31 cellular contexts compared by ENCODE assay signal in genomic region chr3:3726549-3726948, GRCh38.
"Had no signal": no experiment of that assay in that cellular context is flagged by ENCODE, and none has a peak within 500 bp of the region (broad histone marks: within the 10 kb centered on the region; RNA-seq: fewer than 3 reads in every experiment).

No MANE protein-coding gene starts in this region.

- DNase-seq: activated CD4-positive, alpha-beta memory T cell treated with anti-CD3 and anti-CD28 coated beads, Interleukin-2, amount 10 ng/mL, durations not matched to agents 7 days and 5 days; activated CD4-positive, alpha-beta T cell treated with anti-CD3 and anti-CD28 coated beads for 1 hour; activated CD4-positive, alpha-beta T cell treated with anti-CD3 and anti-CD28 coated beads for 4 hours; activated CD4-positive, alpha-beta T cell treated with anti-CD3 and anti-CD28 coated beads, Interleukin-2, amount 10 ng/mL, durations not matched to agents 7 days and 5 days; activated CD4-positive, alpha-beta T cell treated with anti-CD3 and anti-CD28 coated beads, Interleukin-2, amount 50 U/mL, for 4 hours; activated CD8-positive, alpha-beta memory T cell treated with anti-CD3 and anti-CD28 coated beads, Interleukin-2, amount 50 U/mL, for 48 hours; activated gamma-delta T cell; activated naive CD4-positive, alpha-beta T cell treated with anti-CD3 and anti-CD28 coated beads, Interleukin-2, amount 10 ng/mL, durations not matched to agents 7 days and 5 days; activated naive CD8-positive, alpha-beta T cell treated with anti-CD3 and anti-CD28 coated beads, Interleukin-2, amount 10 ng/mL, durations not matched to agents 7 days and 5 days; activated T-cell treated with anti-CD3 and anti-CD28 coated beads for 4 hours; activated T-cell treated with anti-CD3 and anti-CD28 coated beads, Interleukin-2, amount 50 U/mL, for 24 hours; activated T-cell treated with anti-CD3 and anti-CD28 coated beads, Interleukin-2, amount 50 U/mL, for 72 hours; central memory CD4-positive, alpha-beta T cell; cerebellar nuclear complex; colonic mucosa; dorsolateral prefrontal cortex; effector CD8-positive, alpha-beta T cell; foreskin fibroblast; head of caudate nucleus; T-helper 1 cell; T-helper 17 cell; T1000 had no signal

- H3K9me3 Mint-ChIP-seq: activated CD4-positive, alpha-beta memory T cell treated with anti-CD3 and anti-CD28 coated beads, Interleukin-2, amount 10 ng/mL, durations not matched to agents 7 days and 5 days; activated CD4-positive, alpha-beta T cell treated with anti-CD3 and anti-CD28 coated beads, Interleukin-2, amount 10 ng/mL, durations not matched to agents 7 days and 5 days; activated naive CD4-positive, alpha-beta T cell treated with anti-CD3 and anti-CD28 coated beads, Interleukin-2, amount 10 ng/mL, durations not matched to agents 7 days and 5 days; activated naive CD4-positive, alpha-beta T cell treated with anti-CD3 and anti-CD28 coated beads, Interleukin-2, amount 50 U/mL, for 72 hours; activated T-cell treated with anti-CD3 and anti-CD28 coated beads, Interleukin-2, amount 50 U/mL, for 24 hours; activated T-cell treated with anti-CD3 and anti-CD28 coated beads, Interleukin-2, amount 50 U/mL, for 72 hours; dendritic cell treated with granulocyte-macrophage colony-stimulating factor and Interleukin-4, amounts not matched to agents 40 ng/mL and 50 ng/mL, for 4 days; T-helper 2 cell treated with Interferon-gamma antibody and Interleukin-4, amounts not matched to agents 5 μg/mL and 100 μg/mL, for 36 hours had no signal

- H3K4me3 Mint-ChIP-seq: activated CD4-positive, alpha-beta memory T cell treated with anti-CD3 and anti-CD28 coated beads, Interleukin-2, amount 10 ng/mL, durations not matched to agents 7 days and 5 days; activated CD4-positive, alpha-beta T cell treated with anti-CD3 and anti-CD28 coated beads, Interleukin-2, amount 10 ng/mL, durations not matched to agents 7 days and 5 days; activated naive CD4-positive, alpha-beta T cell treated with anti-CD3 and anti-CD28 coated beads, Interleukin-2, amount 10 ng/mL, durations not matched to agents 7 days and 5 days; activated naive CD8-positive, alpha-beta T cell treated with anti-CD3 and anti-CD28 coated beads, Interleukin-2, amount 10 ng/mL, durations not matched to agents 7 days and 5 days; activated T-cell treated with anti-CD3 and anti-CD28 coated beads, Interleukin-2, amount 50 U/mL, for 24 hours; activated T-cell treated with anti-CD3 and anti-CD28 coated beads, Interleukin-2, amount 50 U/mL, for 72 hours; brain; dendritic cell treated with granulocyte-macrophage colony-stimulating factor and Interleukin-4, amounts not matched to agents 40 ng/mL and 50 ng/mL, for 4 days; T-helper 17 cell; T-helper 2 cell treated with Interferon-gamma antibody and Interleukin-4, amounts not matched to agents 5 μg/mL and 100 μg/mL, for 36 hours; WTC11 had no signal

- H3K36me3 ChIP-seq: ascending aorta, breast epithelium, cardiac muscle cell, colonic mucosa had no signal

- H3K9me3 ChIP-seq: ascending aorta, breast epithelium, colonic mucosa had no signal

- H3K27ac ChIP-seq: ascending aorta, breast epithelium, cardiac muscle cell, colonic mucosa, dorsolateral prefrontal cortex had no signal

- ATAC-seq: activated naive CD4-positive, alpha-beta T cell treated with anti-CD3 and anti-CD28 coated beads, Interleukin-2, amount 50 U/mL, for 72 hours; activated T-cell treated with anti-CD3 and anti-CD28 coated beads, Interleukin-2, amount 50 U/mL, for 72 hours; esophagus mucosa; T-helper 17 cell; WTC11 had no signal

- H3K36me3 Mint-ChIP-seq: activated naive CD4-positive, alpha-beta T cell treated with anti-CD3 and anti-CD28 coated beads, Interleukin-2, amount 10 ng/mL, durations not matched to agents 7 days and 5 days; activated naive CD4-positive, alpha-beta T cell treated with anti-CD3 and anti-CD28 coated beads, Interleukin-2, amount 50 U/mL, for 72 hours; activated naive CD8-positive, alpha-beta T cell treated with anti-CD3 and anti-CD28 coated beads, Interleukin-2, amount 10 ng/mL, durations not matched to agents 7 days and 5 days had no signal

- H3K27ac Mint-ChIP-seq: activated CD4-positive, alpha-beta memory T cell treated with anti-CD3 and anti-CD28 coated beads, Interleukin-2, amount 10 ng/mL, durations not matched to agents 7 days and 5 days; activated CD4-positive, alpha-beta T cell treated with anti-CD3 and anti-CD28 coated beads, Interleukin-2, amount 10 ng/mL, durations not matched to agents 7 days and 5 days; activated naive CD4-positive, alpha-beta T cell treated with anti-CD3 and anti-CD28 coated beads, Interleukin-2, amount 10 ng/mL, durations not matched to agents 7 days and 5 days; activated naive CD4-positive, alpha-beta T cell treated with anti-CD3 and anti-CD28 coated beads, Interleukin-2, amount 50 U/mL, for 72 hours; activated naive CD8-positive, alpha-beta T cell treated with anti-CD3 and anti-CD28 coated beads, Interleukin-2, amount 10 ng/mL, durations not matched to agents 7 days and 5 days; activated T-cell treated with anti-CD3 and anti-CD28 coated beads, Interleukin-2, amount 50 U/mL, for 24 hours; activated T-cell treated with anti-CD3 and anti-CD28 coated beads, Interleukin-2, amount 50 U/mL, for 72 hours; dendritic cell treated with granulocyte-macrophage colony-stimulating factor and Interleukin-4, amounts not matched to agents 40 ng/mL and 50 ng/mL, for 4 days; T-helper 17 cell; T-helper 2 cell treated with Interferon-gamma antibody and Interleukin-4, amounts not matched to agents 5 μg/mL and 100 μg/mL, for 36 hours; WTC11 had no signal

- H3K4me1 ChIP-seq: ascending aorta, breast epithelium, colonic mucosa had no signal

- H3K27me3 ChIP-seq: ascending aorta, breast epithelium, colonic mucosa, dorsolateral prefrontal cortex had no signal

- H3K27me3 Mint-ChIP-seq: activated CD4-positive, alpha-beta memory T cell treated with anti-CD3 and anti-CD28 coated beads, Interleukin-2, amount 10 ng/mL, durations not matched to agents 7 days and 5 days; activated CD4-positive, alpha-beta T cell treated with anti-CD3 and anti-CD28 coated beads, Interleukin-2, amount 10 ng/mL, durations not matched to agents 7 days and 5 days; activated naive CD4-positive, alpha-beta T cell treated with anti-CD3 and anti-CD28 coated beads, Interleukin-2, amount 10 ng/mL, durations not matched to agents 7 days and 5 days; activated naive CD8-positive, alpha-beta T cell treated with anti-CD3 and anti-CD28 coated beads, Interleukin-2, amount 10 ng/mL, durations not matched to agents 7 days and 5 days; activated T-cell treated with anti-CD3 and anti-CD28 coated beads, Interleukin-2, amount 50 U/mL, for 24 hours; brain; dendritic cell treated with granulocyte-macrophage colony-stimulating factor and Interleukin-4, amounts not matched to agents 40 ng/mL and 50 ng/mL, for 4 days; T-helper 17 cell had no signal

- H3K4me3 ChIP-seq: ascending aorta, breast epithelium, cardiac muscle cell, colonic mucosa, dorsolateral prefrontal cortex had no signal

- H3K4me1 Mint-ChIP-seq: activated CD4-positive, alpha-beta memory T cell treated with anti-CD3 and anti-CD28 coated beads, Interleukin-2, amount 10 ng/mL, durations not matched to agents 7 days and 5 days; activated CD4-positive, alpha-beta T cell treated with anti-CD3 and anti-CD28 coated beads, Interleukin-2, amount 10 ng/mL, durations not matched to agents 7 days and 5 days; activated naive CD4-positive, alpha-beta T cell treated with anti-CD3 and anti-CD28 coated beads, Interleukin-2, amount 10 ng/mL, durations not matched to agents 7 days and 5 days; activated naive CD8-positive, alpha-beta T cell treated with anti-CD3 and anti-CD28 coated beads, Interleukin-2, amount 10 ng/mL, durations not matched to agents 7 days and 5 days; T-helper 17 cell; WTC11 had no signal
